Comparison of ENCODE assay signal across 33 cellular contexts in genomic region chr7:48188776-48189520, GRCh38. TPM values are rescaled to one million over a fixed set of nuclear protein-coding genes. Genes with fewer than 3 reads are reported as not detected.
DNase-seq lines count a peak whose midpoint lies in the region; ATAC-seq, FAIRE-seq and TF ChIP-seq lines count a peak whose summit lies in the region.
"Had no signal": no experiment of that assay in that cellular context is flagged by ENCODE, and none has a peak within 500 bp of the region (broad histone marks: within the 10 kb centered on the region; RNA-seq: fewer than 3 reads in every experiment).

No MANE protein-coding gene starts in this region.

- peak; percentile 39 for TF ChIP-seq CTCF in brain microvascular endothelial cell (IDR thresholded peaks at IDR 0.05; ENCODE audit: low read depth, low read length, missing control alignments)
- TF ChIP-seq CTCF in kidney (IDR thresholded peaks at IDR 0.05; ENCODE audit: borderline replicate concordance, extremely low read depth, insufficient read depth), result no peak

- H3K27ac ChIP-seq in brain microvascular endothelial cell (peak overlapping the region; percentile 85), kidney (ENCODE audit: low read depth in 2 of 2, low read length in 2 of 2) (no peak overlapping the region)
- H3K27ac ChIP-seq: dorsolateral prefrontal cortex, epithelial cell of prostate, gastrocnemius medialis, hepatocyte, left lung, pancreas, SJCRH30, testis had no signal

- FAIRE-seq in kidney (lab: Jason Lieb, UNC) (no peak), RCC 7860 (lab: Jason Lieb, UNC) (no peak)
- FAIRE-seq: GM12891, pancreas had no signal

- DNase-seq in AG08395 (ENCODE audit: low spot score) (peak; percentile 40), HS-5 (ENCODE audit: low read depth) (peak; percentile 42), brain microvascular endothelial cell (peak; percentile 49), kidney (peak; percentile 37), putamen (ENCODE audit: low spot score) (no peak), RCC 7860 (ENCODE audit: low spot score) (no peak), NCI-H2029 (lab: John Stamatoyannopoulos, UW) (no peak)
- DNase-seq in effector memory CD8-positive, alpha-beta T cell, result no peak
- DNase-seq: activated CD8-positive, alpha-beta memory T cell treated with anti-CD3 and anti-CD28 coated beads for 24 hours; activated T-cell treated with anti-CD3 and anti-CD28 coated beads, Interleukin-2, amount 50 U/mL, for 24 hours; C1 segment of cervical spinal cord; caudate nucleus; dorsolateral prefrontal cortex; gastrocnemius medialis; immature natural killer cell; IMR-90; left lung; naive thymus-derived CD4-positive, alpha-beta T cell; NCI-H1105 treated with DMSO at 0.1 percent for 48 hours; NCI-H2029 treated with DMSO at 0.1 percent for 48 hours; NCI-H2227 treated with DMSO at 0.1 percent for 48 hours; pancreas; right cardiac atrium; SJCRH30; stimulated activated CD4-positive, alpha-beta T cell treated with anti-CD3 and anti-CD28 coated beads, Interleukin-4, amount 100 ng/mL, for 4 hours; stimulated activated naive CD4-positive, alpha-beta T cell; testis had no signal

- no peak for ATAC-seq in effector memory CD8-positive, alpha-beta T cell (replicated peaks)
- ATAC-seq: gastrocnemius medialis; HCT116; left lung; naive thymus-derived CD4-positive, alpha-beta T cell; Panc1; pancreas; right cardiac atrium had no signal

- in situ Hi-C loops in brain microvascular endothelial cell (cut with HindIII; ENCODE audit: low pct_ligation_motif_present, low sequenced_read_pairs), result no loop called here

- no peaks in the 10 kb centered on the region for H3K4me1 Mint-ChIP-seq in effector memory CD8-positive, alpha-beta T cell (ENCODE audit: low read depth in 2 of 2)
- H3K4me1 Mint-ChIP-seq: immature natural killer cell; naive thymus-derived CD4-positive, alpha-beta T cell had no signal

- no peaks in the 10 kb centered on the region for H3K36me3 Mint-ChIP-seq in effector memory CD8-positive, alpha-beta T cell (ENCODE audit: insufficient read depth)
- H3K36me3 Mint-ChIP-seq: immature natural killer cell had no signal

- no peaks in the 10 kb centered on the region for H3K9me3 ChIP-seq in kidney (ENCODE audit: control insufficient read depth in 1 of 2, low read length in 2 of 2)
- H3K9me3 ChIP-seq: gastrocnemius medialis, pancreas, SJCRH30, testis had no signal

- no peaks in the 10 kb centered on the region for H3K27me3 ChIP-seq in brain microvascular endothelial cell (replicated peaks)
- H3K27me3 ChIP-seq: dorsolateral prefrontal cortex, gastrocnemius medialis, hepatocyte, left lung, pancreas, SJCRH30, testis had no signal

- H3K4me3 ChIP-seq in brain microvascular endothelial cell (ENCODE audit: low read depth, low read length) (no peak overlapping the region), kidney (ENCODE audit: low read length in 2 of 2) (no peak overlapping the region)
- H3K4me3 ChIP-seq: dorsolateral prefrontal cortex, gastrocnemius medialis, hepatocyte, left lung, pancreas, SJCRH30, testis had no signal

- no peak overlapping the region for H3K4me3 Mint-ChIP-seq in effector memory CD8-positive, alpha-beta T cell
- H3K4me3 Mint-ChIP-seq: activated T-cell treated with anti-CD3 and anti-CD28 coated beads, Interleukin-2, amount 50 U/mL, for 24 hours; immature natural killer cell; naive thymus-derived CD4-positive, alpha-beta T cell; T-helper 1 cell treated with Interleukin-12 subunit alpha and Interleukin-12 subunit beta and Interleukin-4 antibody, amounts not matched to agents 30 μg/mL and 1 μg/mL, for 36 hours had no signal

- H3K4me1 ChIP-seq in kidney (ENCODE audit: control insufficient read depth in 1 of 2, insufficient read depth in 1 of 2, low read depth in 1 of 2, low read length in 2 of 2), result no peaks in the 10 kb centered on the region
- H3K4me1 ChIP-seq: gastrocnemius medialis, left lung, pancreas, SJCRH30, testis had no signal

- H3K27me3 Mint-ChIP-seq in effector memory CD8-positive, alpha-beta T cell, result peaks cover 17 to 31% of the 10 kb centered on the region in 2 donors

- H3K27ac Mint-ChIP-seq in effector memory CD8-positive, alpha-beta T cell, result no peak overlapping the region
- H3K27ac Mint-ChIP-seq: activated T-cell treated with anti-CD3 and anti-CD28 coated beads, Interleukin-2, amount 50 U/mL, for 24 hours; immature natural killer cell; naive thymus-derived CD4-positive, alpha-beta T cell; T-helper 1 cell treated with Interleukin-12 subunit alpha and Interleukin-12 subunit beta and Interleukin-4 antibody, amounts not matched to agents 30 μg/mL and 1 μg/mL, for 36 hours had no signal

- no peaks in the 10 kb centered on the region for H3K36me3 ChIP-seq in brain microvascular endothelial cell (replicated peaks)
- H3K36me3 ChIP-seq in kidney (ENCODE audit: control insufficient read depth in 1 of 2, insufficient read depth in 2 of 2, low read length in 2 of 2), result no peaks in the 10 kb centered on the region
- H3K36me3 ChIP-seq: gastrocnemius medialis, left lung, pancreas, SJCRH30 had no signal

- H3K9ac ChIP-seq in kidney (ENCODE audit: low read length in 2 of 2), result no peak overlapping the region

- H3K9me3 Mint-ChIP-seq in effector memory CD8-positive, alpha-beta T cell, result peaks cover 0 to 7% of the 10 kb centered on the region in 2 donors
- H3K9me3 Mint-ChIP-seq: T-helper 1 cell treated with Interleukin-12 subunit alpha and Interleukin-12 subunit beta and Interleukin-4 antibody, amounts not matched to agents 30 μg/mL and 1 μg/mL, for 36 hours had no signal

- intact Hi-C loops in kidney (cut with DNase I), result no loop called here

RNA-seq across cellular contexts. Expression of gene ABCA13, which starts 17.7 kb away (rescaled TPM):
- 6.0 TPM for total RNA-seq in kidney
- 0.62 TPM for polyA plus RNA-seq in kidney (ENCODE audit: insufficient read depth, low read depth, low replicate concordance)
- total RNA-seq: right cardiac atrium, SJCRH30 had no signal
- polyA plus RNA-seq: immature natural killer cell; naive thymus-derived CD4-positive, alpha-beta T cell; right cardiac atrium had no signal

Comparison
In these comparisons a context has a peak if more than half of its experiments do, and no peak if none do; other contexts are left out.
1. DNase-seq: peak in AG08395 (single experiment), HS-5 (single experiment), brain microvascular endothelial cell (single experiment) and kidney (single experiment); none in putamen (single experiment), RCC 7860 (single experiment), effector memory CD8-positive, alpha-beta T cell (0 of 3) and NCI-H2029 (single experiment).